23 cellular contexts compared by ENCODE assay signal in the genomic region with DNA sequence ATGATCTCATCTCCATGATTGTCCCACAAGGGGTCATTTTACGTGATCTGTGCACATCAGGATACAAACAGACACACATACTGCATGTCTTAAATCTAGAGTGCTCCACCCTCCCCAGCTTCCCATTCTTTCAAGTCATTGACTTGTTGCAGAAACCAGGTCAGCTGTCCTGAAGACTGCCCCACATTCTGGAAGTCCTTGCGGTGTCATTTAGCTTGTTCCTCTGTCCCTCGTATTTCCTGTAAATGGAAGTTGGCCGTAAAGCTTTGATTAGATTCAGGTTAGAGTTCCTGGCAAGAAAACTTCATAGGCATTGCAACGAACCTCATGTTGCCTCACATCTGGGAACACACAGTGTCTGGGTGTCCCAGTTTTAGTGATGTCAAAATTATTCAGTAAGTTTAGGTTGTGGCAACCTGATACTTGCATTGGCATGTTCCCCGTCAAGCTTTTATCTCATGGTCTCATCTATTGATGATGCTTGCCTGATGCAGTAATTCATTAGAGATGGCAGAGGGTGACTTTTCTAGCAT.
DNase-seq lines count a peak whose midpoint lies in the region; ATAC-seq, FAIRE-seq and TF ChIP-seq lines count a peak whose summit lies in the region.
"Had no signal": no experiment of that assay in that cellular context is flagged by ENCODE, and none has a peak within 500 bp of the region (broad histone marks: within the 10 kb centered on the region; RNA-seq: fewer than 3 reads in every experiment).

No MANE protein-coding gene starts in this region.

- H3K36me3 ChIP-seq in astrocyte (ENCODE audit: insufficient read depth, low read length), result no peaks in the 10 kb centered on the region
- peaks cover 0 to 6% of the 10 kb centered on the region in 2 experiments for H3K36me3 ChIP-seq in keratinocyte (ENCODE audit: control insufficient read depth in 2 of 2, extremely low read depth in 1 of 2, insufficient read depth in 2 of 2, low read length in 2 of 2)
- H3K36me3 ChIP-seq in thyroid gland, result no peaks in the 10 kb centered on the region
- H3K36me3 ChIP-seq: BE2C had no signal

- H3K9me3 ChIP-seq in astrocyte (ENCODE audit: insufficient read depth, low read depth, low read length) (no peaks in the 10 kb centered on the region), keratinocyte (ENCODE audit: control insufficient read depth, low read depth, low read length) (peaks cover 3% of the 10 kb centered on the region), thyroid gland (no peaks in the 10 kb centered on the region)
- H3K9me3 ChIP-seq: BE2C had no signal

- TF ChIP-seq CTCF in astrocyte (IDR thresholded peaks at IDR 0.05; ENCODE audit: insufficient read depth, low read depth, low read length) (no peak), keratinocyte (optimal IDR thresholded peaks at IDR 0.05 in 1 of 3, IDR thresholded peaks at IDR 0.05 in 1 of 3, conservative IDR thresholded peaks at IDR 0.05 in 1 of 3; ENCODE audit: extremely low read depth in 1 of 3, insufficient read depth in 2 of 3, low read length in 3 of 3) (no peak), thyroid gland (IDR thresholded peaks at IDR 0.05) (no peak)

- no peak overlapping the region for H3K9ac ChIP-seq in astrocyte (ENCODE audit: low read length)
- H3K9ac ChIP-seq in keratinocyte (ENCODE audit: control insufficient read depth, extremely low read depth, insufficient read depth, low read length), result no peak overlapping the region
- H3K9ac ChIP-seq: GM23248 had no signal

- peak overlapping the region; percentile 15 for H3K27ac Mint-ChIP-seq in astrocyte (ENCODE audit: unreplicated experiment)
- peak overlapping the region; percentile 7 to 48 for H3K27ac Mint-ChIP-seq in natural killer cell treated with Interleukin-12 subunit alpha and Interleukin-12 subunit beta and Interleukin-15 and Interleukin-18, amount 100 ng/mL, for 72 hours
- H3K27ac Mint-ChIP-seq: CD4-positive, CD25-positive, alpha-beta regulatory T cell; HFFc6 had no signal

- H4K20me1 ChIP-seq in astrocyte (ENCODE audit: insufficient read depth, low read length), result peaks cover 78% of the 10 kb centered on the region
- no peaks in the 10 kb centered on the region for H4K20me1 ChIP-seq in keratinocyte (ENCODE audit: control insufficient read depth, extremely low read depth, insufficient read depth, low read length)

- H3K27me3 Mint-ChIP-seq in astrocyte (ENCODE audit: low read depth, unreplicated experiment), result no peaks in the 10 kb centered on the region
- no peaks in the 10 kb centered on the region for H3K27me3 Mint-ChIP-seq in natural killer cell treated with Interleukin-12 subunit alpha and Interleukin-12 subunit beta and Interleukin-15 and Interleukin-18, amount 100 ng/mL, for 72 hours
- H3K27me3 Mint-ChIP-seq: CD8-positive, alpha-beta memory T cell had no signal

- H3K27me3 ChIP-seq in astrocyte (ENCODE audit: insufficient read depth, low read length) (no peaks in the 10 kb centered on the region), keratinocyte (ENCODE audit: control insufficient read depth, extremely low read depth, insufficient read depth, low read length) (no peaks in the 10 kb centered on the region), thyroid gland (no peaks in the 10 kb centered on the region)
- H3K27me3 ChIP-seq: BE2C had no signal

- ATAC-seq in natural killer cell treated with Interleukin-12 subunit alpha and Interleukin-12 subunit beta and Interleukin-15 and Interleukin-18, amount 100 ng/mL, for 72 hours, result no peak
- ATAC-seq in HG03139 (IDR thresholded peaks at IDR 0.05; ENCODE audit: unreplicated experiment), result no peak

- H3K4me3 ChIP-seq in astrocyte (ENCODE audit: insufficient read depth, low read depth, low read length) (no peak overlapping the region), keratinocyte (ENCODE audit: control insufficient read depth in 2 of 3, extremely low read depth in 1 of 3, insufficient read depth in 2 of 3, low read depth in 1 of 3, low read length in 3 of 3) (no peak overlapping the region), thyroid gland (replicated peaks in 1 of 3) (no peak overlapping the region)
- H3K4me3 ChIP-seq: GM23248 had no signal

- peaks cover 4% of the 10 kb centered on the region for H3K9me3 Mint-ChIP-seq in astrocyte (ENCODE audit: unreplicated experiment)
- H3K9me3 Mint-ChIP-seq in natural killer cell treated with Interleukin-12 subunit alpha and Interleukin-12 subunit beta and Interleukin-15 and Interleukin-18, amount 100 ng/mL, for 72 hours, result no peaks in the 10 kb centered on the region

- H3K79me2 ChIP-seq in astrocyte (ENCODE audit: insufficient read depth, low read length) (peaks cover 85% of the 10 kb centered on the region), keratinocyte (ENCODE audit: control insufficient read depth, insufficient read depth, low read length) (peaks cover 68% of the 10 kb centered on the region)

- H3K4me1 ChIP-seq in astrocyte (ENCODE audit: insufficient read depth, low read length) (peaks cover 16% of the 10 kb centered on the region), keratinocyte (ENCODE audit: control insufficient read depth, extremely low read depth, insufficient read depth, low read length) (peaks cover 47% of the 10 kb centered on the region), thyroid gland (peaks cover 0 to 5% of the 10 kb centered on the region in 2 donors)
- H3K4me1 ChIP-seq: BE2C had no signal

- dilution Hi-C loops in keratinocyte (cut with MboI; ENCODE audit: extremely low pct_ligation_motif_present, low sequenced_read_pairs), result no loop called here

- no peak for TF ChIP-seq POLR2A in thyroid gland (IDR thresholded peaks at IDR 0.05)

- intact Hi-C loops in thyroid gland (cut with DNase I), result no loop called here

- FAIRE-seq in astrocyte (lab: Jason Lieb, UNC), result no peak
- peak; percentile 53 for FAIRE-seq in keratinocyte (lab: Jason Lieb, UNC)
- FAIRE-seq in urothelium cell line (lab: Jason Lieb, UNC), result peak; percentile 78
- FAIRE-seq: A204.1, G401.6, GM12891, H54 had no signal

- DNase-seq in astrocyte (ENCODE audit: low read depth) (no peak), keratinocyte (ENCODE audit: low read depth, low spot score) (no peak), urothelium cell line (ENCODE audit: low spot score) (no peak), thyroid gland (no peak), EL (no peak)
- DNase-seq in natural killer cell treated with Interleukin-12 subunit alpha and Interleukin-12 subunit beta and Interleukin-15 and Interleukin-18, amount 100 ng/mL, for 72 hours (ENCODE audit: low spot score), result no peak
- DNase-seq: ACHN; BE2C; C1 segment of cervical spinal cord; CD4-positive, CD25-positive, alpha-beta regulatory T cell; CD8-positive, alpha-beta memory T cell; COR-L47; DMS 273 treated with DMSO at 0.1 percent for 48 hours; DMS53; DND-41; GM23248; HCEC 1CT; HFFc6 had no signal

- H3K9me1 ChIP-seq in keratinocyte (ENCODE audit: control insufficient read depth, extremely low read depth, insufficient read depth, low read length), result peaks cover 2% of the 10 kb centered on the region

- no peak overlapping the region for H3K4me3 Mint-ChIP-seq in astrocyte (ENCODE audit: unreplicated experiment)
- H3K4me3 Mint-ChIP-seq in natural killer cell treated with Interleukin-12 subunit alpha and Interleukin-12 subunit beta and Interleukin-15 and Interleukin-18, amount 100 ng/mL, for 72 hours, result no peak overlapping the region
- H3K4me3 Mint-ChIP-seq: CD4-positive, CD25-positive, alpha-beta regulatory T cell; HFFc6 had no signal

- H3K4me1 Mint-ChIP-seq in astrocyte (ENCODE audit: low read depth, unreplicated experiment), result peaks cover 31% of the 10 kb centered on the region
- H3K4me1 Mint-ChIP-seq in natural killer cell treated with Interleukin-12 subunit alpha and Interleukin-12 subunit beta and Interleukin-15 and Interleukin-18, amount 100 ng/mL, for 72 hours (ENCODE audit: low read depth in 2 of 2), result peaks cover 55 to 58% of the 10 kb centered on the region in 2 donors
- H3K4me1 Mint-ChIP-seq: CD4-positive, CD25-positive, alpha-beta regulatory T cell had no signal

- H3K36me3 Mint-ChIP-seq in astrocyte (ENCODE audit: low read depth, unreplicated experiment), result peaks cover 13% of the 10 kb centered on the region
- peaks cover 11% of the 10 kb centered on the region for H3K36me3 Mint-ChIP-seq in natural killer cell treated with Interleukin-12 subunit alpha and Interleukin-12 subunit beta and Interleukin-15 and Interleukin-18, amount 100 ng/mL, for 72 hours
- H3K36me3 Mint-ChIP-seq: CD4-positive, CD25-positive, alpha-beta regulatory T cell had no signal

- 98% methylated on average over 6 of the region's 6 CpGs for WGBS in thyroid gland, 2 donors

- H3K4me2 ChIP-seq in astrocyte (ENCODE audit: low read length), result no peak overlapping the region
- no peak overlapping the region for H3K4me2 ChIP-seq in keratinocyte (ENCODE audit: control insufficient read depth, extremely low read depth, insufficient read depth, low read depth, low read length)

- H2AFZ ChIP-seq in astrocyte (ENCODE audit: low read depth, low read length), result no peak overlapping the region
- H2AFZ ChIP-seq in keratinocyte (ENCODE audit: control insufficient read depth, low read length), result no peak overlapping the region
- H2AFZ ChIP-seq: GM23248 had no signal

- H3K27ac ChIP-seq in astrocyte (ENCODE audit: low read depth, low read length) (no peak overlapping the region), keratinocyte (ENCODE audit: control insufficient read depth, insufficient read depth, low read length) (no peak overlapping the region), thyroid gland (no peak overlapping the region)
- H3K27ac ChIP-seq: GM23248 had no signal
